In the genomic region with DNA sequence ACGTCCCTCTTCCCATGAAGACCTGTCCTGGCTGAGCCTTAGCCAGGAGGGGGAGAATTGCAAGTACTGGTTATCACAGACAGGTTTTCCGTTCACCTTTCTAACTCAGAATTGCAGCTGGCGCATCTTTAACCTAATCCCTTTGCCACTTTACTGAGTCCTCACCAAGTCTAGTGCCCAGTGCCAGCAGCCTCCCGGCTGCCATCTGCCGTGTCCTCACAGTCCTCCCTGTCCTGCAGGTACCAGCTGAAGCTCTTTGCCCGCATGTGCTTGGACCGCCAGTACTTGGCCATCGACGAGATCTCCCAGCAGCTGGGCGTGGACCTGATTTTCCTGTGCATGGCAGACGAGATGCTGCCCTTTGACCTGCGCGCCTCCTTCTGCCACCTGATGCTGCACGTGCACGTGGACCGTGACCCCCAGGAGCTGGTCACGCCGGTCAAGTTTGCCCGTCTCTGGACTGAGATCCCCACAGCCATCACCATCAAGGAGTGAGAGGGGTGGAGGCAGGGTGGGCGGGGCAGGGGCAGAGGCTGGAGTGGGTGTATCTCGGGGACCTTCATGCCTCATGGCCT, we compare ENCODE assay signal across 25 cellular contexts.
"Had no signal": no experiment of that assay in that cellular context is flagged by ENCODE, and none has a peak within 500 bp of the region (broad histone marks: within the 10 kb centered on the region; RNA-seq: fewer than 3 reads in every experiment).

No MANE protein-coding gene starts in this region.

- H3K27me3 ChIP-seq: cardiac muscle cell, pancreas, stomach, transverse colon had no signal

- H3K27ac Mint-ChIP-seq: activated naive CD8-positive, alpha-beta T cell; mesothelial cell of epicardium; nephron progenitor cell; stimulated activated naive B cell treated with anti-CD40 and anti-IgM and Interleukin-4, amounts not matched to agents 10 μg/mL and 1 μg/mL and 100 μg/mL, for 72 hours had no signal

- H3K36me3 ChIP-seq: cardiac muscle cell had no signal

- H3K9me3 ChIP-seq: left ventricle myocardium inferior, pancreas, prostate gland, sigmoid colon, stomach, transverse colon had no signal

- H3K4me3 Mint-ChIP-seq: activated CD4-positive, alpha-beta T cell treated with anti-CD3 and anti-CD28 coated beads for 36 hours; activated naive CD8-positive, alpha-beta T cell; mesothelial cell of epicardium; naive B cell; nephron progenitor cell; stimulated activated naive B cell treated with anti-CD40 and anti-IgM and Interleukin-4, amounts not matched to agents 10 μg/mL and 1 μg/mL and 100 μg/mL, for 72 hours; T-cell had no signal

- ATAC-seq: activated CD4-positive, alpha-beta T cell treated with anti-CD3 and anti-CD28 coated beads for 36 hours; pancreas; stimulated activated naive B cell treated with anti-CD40 and anti-IgM and Interleukin-4, amounts not matched to agents 10 μg/mL and 1 μg/mL and 100 μg/mL, for 72 hours; T-cell had no signal

- DNase-seq: activated CD4-positive, CD25-positive, alpha-beta regulatory T cell; activated CD8-positive, alpha-beta memory T cell treated with anti-CD3 and anti-CD28 coated beads for 24 hours; activated effector memory CD4-positive, alpha-beta T cell treated with Interleukin-2 at 50 U/mL for 16 hours; activated naive CD4-positive, alpha-beta T cell treated with Interleukin-2 at 50 U/mL for 16 hours; anterior cingulate cortex; glutamatergic neuron; left ventricle myocardium inferior; naive B cell; retina; sigmoid colon; small intestine; stimulated activated CD4-positive, alpha-beta T cell treated with anti-CD3 and anti-CD28 coated beads, Interleukin-4, amount 100 ng/mL, for 4 hours; stimulated activated CD8-positive, alpha-beta memory T cell treated with anti-CD3 and anti-CD28 coated beads, Interleukin-4, amount 100 ng/mL, for 48 hours; stimulated activated naive B cell treated with anti-CD40 and anti-IgM and Interleukin-4, amounts not matched to agents 10 μg/mL and 1 μg/mL and 100 μg/mL, for 72 hours; stomach; T-cell; transverse colon had no signal

- H3K4me3 ChIP-seq: cardiac muscle cell, left ventricle myocardium inferior, lung, pancreas, prostate gland, sigmoid colon, stomach, transverse colon had no signal

- H3K4me1 ChIP-seq: pancreas, prostate gland, transverse colon had no signal

- H3K9me3 Mint-ChIP-seq: mesothelial cell of epicardium; naive B cell; nephron progenitor cell; stimulated activated naive B cell treated with anti-CD40 and anti-IgM and Interleukin-4, amounts not matched to agents 10 μg/mL and 1 μg/mL and 100 μg/mL, for 72 hours; T-cell had no signal

- H3K36me3 Mint-ChIP-seq: mesothelial cell of epicardium had no signal

- H3K27ac ChIP-seq: cardiac muscle cell, left ventricle myocardium inferior, pancreas, prostate gland, sigmoid colon, stomach, transverse colon had no signal

- H3K27me3 Mint-ChIP-seq: activated CD4-positive, alpha-beta T cell treated with anti-CD3 and anti-CD28 coated beads for 36 hours; activated naive CD8-positive, alpha-beta T cell; naive B cell; stimulated activated naive B cell treated with anti-CD40 and anti-IgM and Interleukin-4, amounts not matched to agents 10 μg/mL and 1 μg/mL and 100 μg/mL, for 72 hours; T-cell had no signal
